In the genomic region with DNA sequence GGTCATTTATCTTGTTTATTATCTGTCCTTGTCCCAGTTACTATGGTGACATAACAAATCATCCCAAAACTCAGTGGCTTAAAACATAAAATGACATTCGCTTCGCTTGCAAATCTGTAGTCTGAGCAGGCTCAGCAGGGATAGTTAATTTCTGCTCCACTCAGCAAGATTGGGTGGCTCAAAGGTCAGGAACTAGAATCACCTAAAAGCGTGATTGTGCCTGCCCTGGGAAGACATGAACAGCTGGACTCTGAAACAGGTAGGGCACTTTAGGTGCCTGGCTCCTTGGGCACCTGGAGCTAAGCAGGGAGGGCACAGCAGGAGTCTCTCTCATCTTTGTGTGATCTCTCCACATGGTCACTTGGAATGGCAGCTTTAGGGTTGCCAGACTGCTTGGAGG, we compare ENCODE assay signal across 3 cellular contexts.
A peak's percentile ranks its signal among the peaks of the same experiment; 100 is the strongest.
TF ChIP-seq lines count a peak whose summit lies in the region.

No MANE protein-coding gene starts in this region.

TF ChIP-seq in liver, 16 proteins besides CTCF, POLR2A, EP300 and RAD21:
- TF ChIP-seq, protein P1, sequence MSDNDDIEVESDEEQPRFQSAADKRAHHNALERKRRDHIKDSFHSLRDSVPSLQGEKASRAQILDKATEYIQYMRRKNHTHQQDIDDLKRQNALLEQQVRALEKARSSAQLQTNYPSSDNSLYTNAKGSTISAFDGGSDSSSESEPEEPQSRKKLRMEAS (IDR thresholded peaks at IDR 0.05): no peak
- TF ChIP-seq, protein P2, sequence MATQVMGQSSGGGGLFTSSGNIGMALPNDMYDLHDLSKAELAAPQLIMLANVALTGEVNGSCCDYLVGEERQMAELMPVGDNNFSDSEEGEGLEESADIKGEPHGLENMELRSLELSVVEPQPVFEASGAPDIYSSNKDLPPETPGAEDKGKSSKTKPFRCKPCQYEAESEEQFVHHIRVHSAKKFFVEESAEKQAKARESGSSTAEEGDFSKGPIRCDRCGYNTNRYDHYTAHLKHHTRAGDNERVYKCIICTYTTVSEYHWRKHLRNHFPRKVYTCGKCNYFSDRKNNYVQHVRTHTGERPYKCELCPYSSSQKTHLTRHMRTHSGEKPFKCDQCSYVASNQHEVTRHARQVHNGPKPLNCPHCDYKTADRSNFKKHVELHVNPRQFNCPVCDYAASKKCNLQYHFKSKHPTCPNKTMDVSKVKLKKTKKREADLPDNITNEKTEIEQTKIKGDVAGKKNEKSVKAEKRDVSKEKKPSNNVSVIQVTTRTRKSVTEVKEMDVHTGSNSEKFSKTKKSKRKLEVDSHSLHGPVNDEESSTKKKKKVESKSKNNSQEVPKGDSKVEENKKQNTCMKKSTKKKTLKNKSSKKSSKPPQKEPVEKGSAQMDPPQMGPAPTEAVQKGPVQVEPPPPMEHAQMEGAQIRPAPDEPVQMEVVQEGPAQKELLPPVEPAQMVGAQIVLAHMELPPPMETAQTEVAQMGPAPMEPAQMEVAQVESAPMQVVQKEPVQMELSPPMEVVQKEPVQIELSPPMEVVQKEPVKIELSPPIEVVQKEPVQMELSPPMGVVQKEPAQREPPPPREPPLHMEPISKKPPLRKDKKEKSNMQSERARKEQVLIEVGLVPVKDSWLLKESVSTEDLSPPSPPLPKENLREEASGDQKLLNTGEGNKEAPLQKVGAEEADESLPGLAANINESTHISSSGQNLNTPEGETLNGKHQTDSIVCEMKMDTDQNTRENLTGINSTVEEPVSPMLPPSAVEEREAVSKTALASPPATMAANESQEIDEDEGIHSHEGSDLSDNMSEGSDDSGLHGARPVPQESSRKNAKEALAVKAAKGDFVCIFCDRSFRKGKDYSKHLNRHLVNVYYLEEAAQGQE (IDR thresholded peaks at IDR 0.05): peak; percentile 24
- TF ChIP-seq GABPA (IDR thresholded peaks at IDR 0.05 in 1 of 2, conservative IDR thresholded peaks at IDR 0.05 in 1 of 2) (no peak), EGR1 (IDR thresholded peaks at IDR 0.05; ENCODE audit: low read depth in 2 of 2) (no peak), JUND (IDR thresholded peaks at IDR 0.05) (peak in 1 of 2 donors; percentile 38), YY1 (IDR thresholded peaks at IDR 0.05) (peak; percentile 38), FOXA1 (IDR thresholded peaks at IDR 0.05) (no peak), HNF4G (IDR thresholded peaks at IDR 0.05) (peak; percentile 67), SP1 (IDR thresholded peaks at IDR 0.05) (peak; percentile 69), RXRA (IDR thresholded peaks at IDR 0.05) (peak; percentile 78 to 81), FOXA2 (IDR thresholded peaks at IDR 0.05) (no peak), TAF1 (conservative IDR thresholded peaks at IDR 0.05) (no peak), HNF4A (conservative IDR thresholded peaks at IDR 0.05) (peak; percentile 85 to 93), NR2F2 (IDR thresholded peaks at IDR 0.05) (no peak)
- TF ChIP-seq, protein P3, sequence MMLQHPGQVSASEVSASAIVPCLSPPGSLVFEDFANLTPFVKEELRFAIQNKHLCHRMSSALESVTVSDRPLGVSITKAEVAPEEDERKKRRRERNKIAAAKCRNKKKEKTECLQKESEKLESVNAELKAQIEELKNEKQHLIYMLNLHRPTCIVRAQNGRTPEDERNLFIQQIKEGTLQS (IDR thresholded peaks at IDR 0.05): no peak
- TF ChIP-seq, protein P4, sequence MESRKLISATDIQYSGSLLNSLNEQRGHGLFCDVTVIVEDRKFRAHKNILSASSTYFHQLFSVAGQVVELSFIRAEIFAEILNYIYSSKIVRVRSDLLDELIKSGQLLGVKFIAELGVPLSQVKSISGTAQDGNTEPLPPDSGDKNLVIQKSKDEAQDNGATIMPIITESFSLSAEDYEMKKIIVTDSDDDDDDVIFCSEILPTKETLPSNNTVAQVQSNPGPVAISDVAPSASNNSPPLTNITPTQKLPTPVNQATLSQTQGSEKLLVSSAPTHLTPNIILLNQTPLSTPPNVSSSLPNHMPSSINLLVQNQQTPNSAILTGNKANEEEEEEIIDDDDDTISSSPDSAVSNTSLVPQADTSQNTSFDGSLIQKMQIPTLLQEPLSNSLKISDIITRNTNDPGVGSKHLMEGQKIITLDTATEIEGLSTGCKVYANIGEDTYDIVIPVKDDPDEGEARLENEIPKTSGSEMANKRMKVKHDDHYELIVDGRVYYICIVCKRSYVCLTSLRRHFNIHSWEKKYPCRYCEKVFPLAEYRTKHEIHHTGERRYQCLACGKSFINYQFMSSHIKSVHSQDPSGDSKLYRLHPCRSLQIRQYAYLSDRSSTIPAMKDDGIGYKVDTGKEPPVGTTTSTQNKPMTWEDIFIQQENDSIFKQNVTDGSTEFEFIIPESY (IDR thresholded peaks at IDR 0.05): no peak

TF ChIP-seq in HepG2, 621 proteins besides CTCF, POLR2A, EP300 and RAD21:
- 0 out of 4 replicates have a peak, but pooled peaks of 1 of the 2 experiments have one; percentile 12 for TF ChIP-seq MAFK (conservative IDR thresholded peaks at IDR 0.05 in 1 of 2, IDR thresholded peaks at IDR 0.05 in 1 of 2; ENCODE audit: low read length in 2 of 2)
- TF ChIP-seq, protein P5, sequence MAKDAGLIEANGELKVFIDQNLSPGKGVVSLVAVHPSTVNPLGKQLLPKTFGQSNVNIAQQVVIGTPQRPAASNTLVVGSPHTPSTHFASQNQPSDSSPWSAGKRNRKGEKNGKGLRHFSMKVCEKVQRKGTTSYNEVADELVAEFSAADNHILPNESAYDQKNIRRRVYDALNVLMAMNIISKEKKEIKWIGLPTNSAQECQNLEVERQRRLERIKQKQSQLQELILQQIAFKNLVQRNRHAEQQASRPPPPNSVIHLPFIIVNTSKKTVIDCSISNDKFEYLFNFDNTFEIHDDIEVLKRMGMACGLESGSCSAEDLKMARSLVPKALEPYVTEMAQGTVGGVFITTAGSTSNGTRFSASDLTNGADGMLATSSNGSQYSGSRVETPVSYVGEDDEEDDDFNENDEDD (CRISPR knock-in tag; IDR thresholded peaks at IDR 0.05; ENCODE audit: borderline replicate concordance): no peak

TF ChIP-seq in K562, 482 proteins besides CTCF, POLR2A, EP300 and RAD21:
- no peak for TF ChIP-seq RFX5 (IDR thresholded peaks at IDR 0.05; ENCODE audit: low read depth, low read length)
- 0 out of 2 replicates have a peak, but pooled peaks have one; percentile 14 for TF ChIP-seq MAFG (tag; conservative IDR thresholded peaks at IDR 0.05)
- no peak for TF ChIP-seq CBFA2T2 (conservative IDR thresholded peaks at IDR 0.05)
- no peak for TF ChIP-seq NR4A1 (CRISPR knock-in tag; IDR thresholded peaks at IDR 0.05)
- TF ChIP-seq NR4A1 (tag; IDR thresholded peaks at IDR 0.05): no peak
- TF ChIP-seq, protein P6, sequence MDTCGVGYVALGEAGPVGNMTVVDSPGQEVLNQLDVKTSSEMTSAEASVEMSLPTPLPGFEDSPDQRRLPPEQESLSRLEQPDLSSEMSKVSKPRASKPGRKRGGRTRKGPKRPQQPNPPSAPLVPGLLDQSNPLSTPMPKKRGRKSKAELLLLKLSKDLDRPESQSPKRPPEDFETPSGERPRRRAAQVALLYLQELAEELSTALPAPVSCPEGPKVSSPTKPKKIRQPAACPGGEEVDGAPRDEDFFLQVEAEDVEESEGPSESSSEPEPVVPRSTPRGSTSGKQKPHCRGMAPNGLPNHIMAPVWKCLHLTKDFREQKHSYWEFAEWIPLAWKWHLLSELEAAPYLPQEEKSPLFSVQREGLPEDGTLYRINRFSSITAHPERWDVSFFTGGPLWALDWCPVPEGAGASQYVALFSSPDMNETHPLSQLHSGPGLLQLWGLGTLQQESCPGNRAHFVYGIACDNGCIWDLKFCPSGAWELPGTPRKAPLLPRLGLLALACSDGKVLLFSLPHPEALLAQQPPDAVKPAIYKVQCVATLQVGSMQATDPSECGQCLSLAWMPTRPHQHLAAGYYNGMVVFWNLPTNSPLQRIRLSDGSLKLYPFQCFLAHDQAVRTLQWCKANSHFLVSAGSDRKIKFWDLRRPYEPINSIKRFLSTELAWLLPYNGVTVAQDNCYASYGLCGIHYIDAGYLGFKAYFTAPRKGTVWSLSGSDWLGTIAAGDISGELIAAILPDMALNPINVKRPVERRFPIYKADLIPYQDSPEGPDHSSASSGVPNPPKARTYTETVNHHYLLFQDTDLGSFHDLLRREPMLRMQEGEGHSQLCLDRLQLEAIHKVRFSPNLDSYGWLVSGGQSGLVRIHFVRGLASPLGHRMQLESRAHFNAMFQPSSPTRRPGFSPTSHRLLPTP (IDR thresholded peaks at IDR 0.05; ENCODE audit: borderline replicate concordance, extremely low read depth, insufficient read length): no peak
- no peak for TF ChIP-seq CHD4 (IDR thresholded peaks at IDR 0.05; ENCODE audit: insufficient read depth, insufficient replicate concordance, low read depth, low read length, poor library complexity, severe bottlenecking)
- no peak for TF ChIP-seq PPARD (CRISPR knock-in tag; IDR thresholded peaks at IDR 0.05)
- TF ChIP-seq FOXJ2 (tag; IDR thresholded peaks at IDR 0.05): 0 out of 2 replicates have a peak, but pooled peaks have one; percentile 25
- TF ChIP-seq YY1 (IDR thresholded peaks at IDR 0.05; ENCODE audit: borderline replicate concordance in 1 of 3, control insufficient read depth in 1 of 3, extremely low read depth in 1 of 3, insufficient read depth in 3 of 3, insufficient read length in 1 of 3, insufficient replicate concordance in 2 of 3, low read depth in 1 of 3, low read length in 2 of 3): no peak
- TF ChIP-seq, protein P7, sequence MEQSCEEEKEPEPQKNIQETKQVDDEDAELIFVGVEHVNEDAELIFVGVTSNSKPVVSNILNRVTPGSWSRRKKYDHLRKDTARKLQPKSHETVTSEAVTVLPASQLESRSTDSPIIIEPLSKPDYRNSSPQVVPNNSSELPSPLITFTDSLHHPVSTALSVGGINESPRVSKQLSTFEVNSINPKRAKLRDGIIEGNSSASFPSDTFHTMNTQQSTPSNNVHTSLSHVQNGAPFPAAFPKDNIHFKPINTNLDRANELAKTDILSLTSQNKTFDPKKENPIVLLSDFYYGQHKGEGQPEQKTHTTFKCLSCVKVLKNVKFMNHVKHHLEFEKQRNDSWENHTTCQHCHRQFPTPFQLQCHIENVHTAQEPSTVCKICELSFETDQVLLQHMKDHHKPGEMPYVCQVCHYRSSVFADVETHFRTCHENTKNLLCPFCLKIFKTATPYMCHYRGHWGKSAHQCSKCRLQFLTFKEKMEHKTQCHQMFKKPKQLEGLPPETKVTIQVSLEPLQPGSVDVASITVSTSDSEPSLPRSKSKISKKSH (CRISPR knock-in tag; IDR thresholded peaks at IDR 0.05): no peak
- no peak for TF ChIP-seq KAT7 (CRISPR knock-in tag; IDR thresholded peaks at IDR 0.05; ENCODE audit: borderline replicate concordance)
